20 cellular contexts compared by ENCODE assay signal in genomic region chr3:36364260-36364659, GRCh38. TPM values are rescaled to one million over a fixed set of nuclear protein-coding genes. Genes with fewer than 3 reads are reported as not detected.
DNase-seq lines count a peak whose midpoint lies in the region; FAIRE-seq and TF ChIP-seq lines count a peak whose summit lies in the region.
"Had no signal": no experiment of that assay in that cellular context is flagged by ENCODE, and none has a peak within 500 bp of the region (broad histone marks: within the 10 kb centered on the region; RNA-seq: fewer than 3 reads in every experiment).

No MANE protein-coding gene starts in this region.

- H3K36me3 ChIP-seq in adrenal gland (replicated peaks in 1 of 2) = no peaks in the 10 kb centered on the region

- POLR2A ChIA-PET in MCF 10A (lab: Yijun Ruan, JAX) = interaction anchor here (0.5 kb wide), 1 partner anchor 151 kb away, joined by 3 read pairs; no protein-coding TSS in a partner anchor

- no peak for TF ChIP-seq POLR2A in adrenal gland (IDR thresholded peaks at IDR 0.05)

- peaks cover 16% of the 10 kb centered on the region for H3K4me1 Mint-ChIP-seq in MCF 10A (ENCODE audit: insufficient read depth, unreplicated experiment)
- H3K4me1 Mint-ChIP-seq: CD8-positive, alpha-beta memory T cell had no signal

- BruUV-seq in MCF 10A (replicated peaks; lab: Mats Ljungman, UMichigan) = no TSS peak

- FAIRE-seq in urothelium cell line (lab: Jason Lieb, UNC) = peak; percentile 27
- FAIRE-seq: A204.1 had no signal

- CTCF ChIA-PET in MCF 10A (lab: Yijun Ruan, JAX) = interaction anchor here (0.5 to 1.2 kb wide), 4 partner anchors 8 to 444 kb away, joined by 3 to 4 read pairs (median 3); no protein-coding TSS in a partner anchor

- H3K36me3 Mint-ChIP-seq in MCF 10A (ENCODE audit: insufficient read depth, unreplicated experiment) = no peaks in the 10 kb centered on the region
- H3K36me3 Mint-ChIP-seq: CD8-positive, alpha-beta memory T cell had no signal

- H3K27ac Mint-ChIP-seq in MCF 10A (ENCODE audit: low read depth, unreplicated experiment) = no peak overlapping the region
- H3K27ac Mint-ChIP-seq: CD8-positive, alpha-beta memory T cell had no signal

- H3K4me3 Mint-ChIP-seq in MCF 10A (ENCODE audit: unreplicated experiment) = no peak overlapping the region
- H3K4me3 Mint-ChIP-seq: CD8-positive, alpha-beta memory T cell had no signal

- no peaks in the 10 kb centered on the region for H3K9me3 Mint-ChIP-seq in MCF 10A (ENCODE audit: unreplicated experiment)

- DNase-seq in NCI-H345 (lab: John Stamatoyannopoulos, UW) (peak; percentile 24), NCI-H345 treated with DMSO at 0.1 percent for 48 hours (lab: John Stamatoyannopoulos, UW; ENCODE audit: unreplicated experiment) (no peak), NCI-H1092 (lab: John Stamatoyannopoulos, UW) (peak; percentile 6), NCI-H82 treated with DMSO at 0.1 percent for 48 hours (lab: John Stamatoyannopoulos, UW; ENCODE audit: unreplicated experiment) (peak; percentile 7), urothelium cell line (ENCODE audit: low spot score) (no peak), MCF 10A (ENCODE audit: unreplicated experiment) (no peak), HuH-7.5 (ENCODE audit: low spot score) (no peak), adrenal gland (no peak)
- DNase-seq: CD8-positive, alpha-beta memory T cell; DND-41; GDM1; HCEC 1CT; NCI-H1930; NCI-H226; NCI-H526 treated with DMSO at 0.1 percent for 48 hours; PC-3; SIG-M5 had no signal

- 87 to 97% (median 92%) methylated on average over 4 of the region's 4 CpGs for WGBS in adrenal gland, 4 donors

- intact Hi-C loops in MCF 10A (cut with micrococcal nuclease) = loop anchor here (10.0 kb wide), 2 partner anchors 239 to 331 kb away; no protein-coding TSS in a partner anchor
- intact Hi-C loops in adrenal gland (cut with DNase I) = no loop called here

- H3K27me3 Mint-ChIP-seq in MCF 10A (ENCODE audit: insufficient read depth, unreplicated experiment) = no peaks in the 10 kb centered on the region
- H3K27me3 Mint-ChIP-seq: CD8-positive, alpha-beta memory T cell had no signal

- peaks cover 0 to 13% of the 10 kb centered on the region in 2 donors for H3K4me1 ChIP-seq in adrenal gland (replicated peaks in 1 of 2)

- no peaks in the 10 kb centered on the region for H3K27me3 ChIP-seq in adrenal gland

- no peaks in the 10 kb centered on the region for H3K9me3 ChIP-seq in adrenal gland (replicated peaks in 1 of 3)

- H3K27ac ChIP-seq in adrenal gland = no peak overlapping the region
- H3K27ac ChIP-seq: RWPE1 had no signal

- TF ChIP-seq CTCF in MCF 10A (IDR thresholded peaks at IDR 0.05; ENCODE audit: unreplicated experiment) = no peak
- TF ChIP-seq CTCF in adrenal gland (IDR thresholded peaks at IDR 0.05) = no peak

- no peak overlapping the region for H3K4me3 ChIP-seq in adrenal gland

RNA-seq across cellular contexts. Expression of gene STAC, which starts 16.0 kb away (rescaled TPM):
- total RNA-seq in MCF 10A (2022) (1.1 and 1.2 TPM in 2 replicates), adrenal gland (10 to 100 TPM in 1 of 8 donors, 1 to 10 TPM in 7; 2.2 to 12.0 (median 3.0) TPM)
- 1 to 10 TPM; 1.3 to 5.3 (median 3.3) TPM for polyA plus RNA-seq in adrenal gland
- total RNA-seq: CD8-positive, alpha-beta memory T cell; T-helper 1 cell treated with Interleukin-12 subunit alpha and Interleukin-12 subunit beta and Interleukin-4 antibody, amounts not matched to agents 30 ng/mL and 1 ng/mL, for 36 hours had no signal
- polyA plus RNA-seq: CD8-positive, alpha-beta memory T cell had no signal

Comparison
In these comparisons a context has a peak if more than half of its experiments do, and no peak if none do; other contexts are left out.
1. DNase-seq: peak in NCI-H345 (single experiment), NCI-H1092 (single experiment) and NCI-H82 treated with DMSO at 0.1 percent for 48 hours (single experiment); none in NCI-H345 treated with DMSO at 0.1 percent for 48 hours (single experiment), urothelium cell line (single experiment), MCF 10A (single experiment), HuH-7.5 (single experiment) and adrenal gland (0 of 7).